Comparison of ENCODE assay signal across 18 cellular contexts in the genomic region with DNA sequence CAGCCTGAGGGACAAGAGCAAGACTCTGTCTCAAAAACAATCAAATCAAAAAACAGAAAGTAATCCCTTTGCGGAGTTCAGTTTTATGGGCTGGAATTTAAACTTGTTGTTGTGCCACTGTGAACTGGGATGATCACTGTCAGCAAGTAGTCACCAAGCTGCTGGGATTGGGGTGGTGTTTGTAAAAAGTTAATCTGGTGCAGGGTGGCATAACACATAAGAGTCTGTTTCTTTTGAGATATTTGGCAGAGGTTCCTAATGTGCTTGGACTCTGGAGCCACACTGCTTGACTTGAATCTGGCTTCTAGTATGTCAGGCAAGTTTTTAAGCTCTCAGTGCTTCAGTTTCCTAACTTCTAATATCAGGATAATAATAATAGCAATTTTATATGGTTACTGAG. TPM values are rescaled to one million over a fixed set of nuclear protein-coding genes. Genes with fewer than 3 reads are reported as not detected.
A peak's percentile ranks its signal among the peaks of the same experiment; 100 is the strongest.
DNase-seq lines count a peak whose midpoint lies in the region; ATAC-seq, FAIRE-seq and TF ChIP-seq lines count a peak whose summit lies in the region.
"Had no signal": no experiment of that assay in that cellular context is flagged by ENCODE, and none has a peak within 500 bp of the region (broad histone marks: within the 10 kb centered on the region; RNA-seq: fewer than 3 reads in every experiment).

No MANE protein-coding gene starts in this region.

- H3K9me3 ChIP-seq in endothelial cell of umbilical vein (replicated peaks; ENCODE audit: control insufficient read depth, insufficient read depth, low read length) (no peaks in the 10 kb centered on the region), right lobe of liver (no peaks in the 10 kb centered on the region), stomach smooth muscle (ENCODE audit: control insufficient read depth in 2 of 2, low read length in 2 of 2) (no peaks in the 10 kb centered on the region)
- H3K9me3 ChIP-seq: prostate gland had no signal

- H4K20me1 ChIP-seq in endothelial cell of umbilical vein (replicated peaks; ENCODE audit: control insufficient read depth, extremely low read depth, insufficient read depth, low read length) = peaks cover 15% of the 10 kb centered on the region

- DNase-seq in HFFc6 (no peak), endothelial cell of umbilical vein (ENCODE audit: low read depth, low spot score) (no peak), right lobe of liver (peak in 1 of 3 donors; percentile 60), NOMO-1 treated with dmso at 0.1 percent for 144 hours (lab: John Stamatoyannopoulos, UW; ENCODE audit: unreplicated experiment) (no peak)
- DNase-seq in activated effector memory CD4-positive, alpha-beta T cell treated with anti-CD3 and anti-CD28 coated beads, Interleukin-2, amount 50 U/mL, for 16 hours = no peak
- DNase-seq: activated CD4-positive, CD25-positive, alpha-beta regulatory T cell treated with anti-CD3 and anti-CD28 coated beads, Interleukin-2, amount 50 U/mL, for 72 hours; activated naive CD4-positive, alpha-beta T cell treated with anti-CD3 and anti-CD28 coated beads, Interleukin-2, amount 10 ng/mL, durations not matched to agents 7 days and 5 days; brain microvascular endothelial cell; NCI-H2081; NCI-H774; RPMI8226 had no signal

- H3K36me3 Mint-ChIP-seq in HFFc6 (ENCODE audit: low read depth) = peaks cover 44% of the 10 kb centered on the region
- H3K36me3 Mint-ChIP-seq: activated naive CD4-positive, alpha-beta T cell treated with anti-CD3 and anti-CD28 coated beads, Interleukin-2, amount 10 ng/mL, durations not matched to agents 7 days and 5 days had no signal

- H3K4me3 ChIP-seq in endothelial cell of umbilical vein (replicated peaks in 1 of 3; ENCODE audit: insufficient read depth in 1 of 3, low read depth in 1 of 3, low read length in 3 of 3) (no peak overlapping the region), right lobe of liver (peak overlapping the region in 2 of 3 donors; percentile 41), stomach smooth muscle (ENCODE audit: low read length in 2 of 2) (peak overlapping the region in 1 of 2 donors; percentile 35)
- H3K4me3 ChIP-seq: prostate gland had no signal

- TF ChIP-seq CTCF in HFFc6 (IDR thresholded peaks at IDR 0.05) (no peak), endothelial cell of umbilical vein (IDR thresholded peaks at IDR 0.05; ENCODE audit: extremely low read depth in 1 of 2, insufficient read depth in 1 of 2, low read depth in 1 of 2, low read length in 2 of 2) (no peak), right lobe of liver (IDR thresholded peaks at IDR 0.05) (no peak)

- intact Hi-C loops in endothelial cell of umbilical vein (cut with micrococcal nuclease) = no loop called here
- intact Hi-C loops in right lobe of liver (cut with DNase I) = no loop called here

- H3K79me2 ChIP-seq in endothelial cell of umbilical vein (ENCODE audit: control insufficient read depth, insufficient read depth, low read length) = peaks cover 93% of the 10 kb centered on the region

- dilution Hi-C loops in endothelial cell of umbilical vein (cut with MboI; ENCODE audit: extremely low pct_ligation_motif_present, low sequenced_read_pairs) = no loop called here

- peak overlapping the region; percentile 61 for H3K4me3 Mint-ChIP-seq in HFFc6
- H3K4me3 Mint-ChIP-seq: activated naive CD4-positive, alpha-beta T cell treated with anti-CD3 and anti-CD28 coated beads, Interleukin-2, amount 10 ng/mL, durations not matched to agents 7 days and 5 days; T-helper 1 cell treated with Interleukin-12 subunit alpha and Interleukin-12 subunit beta and Interleukin-4 antibody, amounts not matched to agents 30 μg/mL and 1 μg/mL, for 36 hours; type B pancreatic cell had no signal

- H3K9ac ChIP-seq in endothelial cell of umbilical vein (replicated peaks; ENCODE audit: extremely low read depth, insufficient read depth, low read length) = no peak overlapping the region
- H3K9ac ChIP-seq in stomach smooth muscle (ENCODE audit: low read length in 2 of 2) = peak overlapping the region in 1 of 2 donors; percentile 3

- POLR2A ChIA-PET in endothelial cell of umbilical vein (lab: Charles Lee) = interaction anchor here (0.6 to 1.5 kb wide), 5 partner anchors 17 to 63 kb away, joined by 3 to 9 read pairs (median 3); no protein-coding TSS in a partner anchor

- peaks cover 50% of the 10 kb centered on the region for H3K4me1 ChIP-seq in endothelial cell of umbilical vein (ENCODE audit: control insufficient read depth, extremely low read depth, insufficient read depth, low read length)
- peaks cover 0 to 65% (median 16%) of the 10 kb centered on the region in 4 donors for H3K4me1 ChIP-seq in right lobe of liver
- H3K4me1 ChIP-seq in stomach smooth muscle (ENCODE audit: control insufficient read depth, insufficient read depth, low read length) = peaks cover 22% of the 10 kb centered on the region
- H3K4me1 ChIP-seq: prostate gland had no signal

- H2AFZ ChIP-seq in endothelial cell of umbilical vein (ENCODE audit: low read depth, low read length) = no peak overlapping the region

- H3K27ac Mint-ChIP-seq in HFFc6 = peak overlapping the region; percentile 50
- H3K27ac Mint-ChIP-seq: activated naive CD4-positive, alpha-beta T cell treated with anti-CD3 and anti-CD28 coated beads, Interleukin-2, amount 10 ng/mL, durations not matched to agents 7 days and 5 days; T-helper 1 cell treated with Interleukin-12 subunit alpha and Interleukin-12 subunit beta and Interleukin-4 antibody, amounts not matched to agents 30 μg/mL and 1 μg/mL, for 36 hours; type B pancreatic cell had no signal

- FAIRE-seq in endothelial cell of umbilical vein (lab: Jason Lieb, UNC) = no peak
- FAIRE-seq: HTR-8/SVneo had no signal

- no peak for TF ChIP-seq POLR2A in endothelial cell of umbilical vein (IDR thresholded peaks at IDR 0.05; ENCODE audit: low read depth, low read length)
- no peak for TF ChIP-seq POLR2A in right lobe of liver (IDR thresholded peaks at IDR 0.05)

- H3K9me3 Mint-ChIP-seq in HFFc6 = peaks cover 8% of the 10 kb centered on the region
- H3K9me3 Mint-ChIP-seq: activated naive CD4-positive, alpha-beta T cell treated with anti-CD3 and anti-CD28 coated beads, Interleukin-2, amount 10 ng/mL, durations not matched to agents 7 days and 5 days; T-helper 1 cell treated with Interleukin-12 subunit alpha and Interleukin-12 subunit beta and Interleukin-4 antibody, amounts not matched to agents 30 μg/mL and 1 μg/mL, for 36 hours; type B pancreatic cell had no signal

- H3K27ac ChIP-seq in endothelial cell of umbilical vein (ENCODE audit: insufficient read depth, low read depth, low read length) = peak overlapping the region; percentile 46
- peak overlapping the region in 2 of 3 donors; percentile 77 to 85 for H3K27ac ChIP-seq in right lobe of liver
- peak overlapping the region; percentile 62 for H3K27ac ChIP-seq in stomach smooth muscle (ENCODE audit: low read length)
- H3K27ac ChIP-seq: brain microvascular endothelial cell, prostate gland had no signal

- H3K27me3 ChIP-seq in endothelial cell of umbilical vein (ENCODE audit: control insufficient read depth in 2 of 2, insufficient read depth in 2 of 2, low read length in 2 of 2) (no peaks in the 10 kb centered on the region), right lobe of liver (no peaks in the 10 kb centered on the region), stomach smooth muscle (ENCODE audit: control insufficient read depth in 1 of 2, insufficient read depth in 2 of 2, low read length in 2 of 2) (no peaks in the 10 kb centered on the region)
- H3K27me3 ChIP-seq: brain microvascular endothelial cell had no signal

- H3K4me1 Mint-ChIP-seq in HFFc6 (ENCODE audit: low read depth) = peaks cover 81% of the 10 kb centered on the region

- H3K9me1 ChIP-seq in endothelial cell of umbilical vein (replicated peaks; ENCODE audit: control insufficient read depth, extremely low read depth, insufficient read depth, low read length) = no peaks in the 10 kb centered on the region

- peaks cover 6% of the 10 kb centered on the region; the same call in 1 of the 2 replicates for H3K27me3 Mint-ChIP-seq in HFFc6 (ENCODE audit: insufficient read depth)
- H3K27me3 Mint-ChIP-seq: type B pancreatic cell had no signal

- H3K36me3 ChIP-seq in endothelial cell of umbilical vein (ENCODE audit: control insufficient read depth in 2 of 2, extremely low read depth in 1 of 2, insufficient read depth in 2 of 2, low read length in 2 of 2) = peaks cover 0 to 2% of the 10 kb centered on the region in 2 experiments
- H3K36me3 ChIP-seq in right lobe of liver = no peaks in the 10 kb centered on the region
- no peaks in the 10 kb centered on the region for H3K36me3 ChIP-seq in stomach smooth muscle (ENCODE audit: control insufficient read depth in 2 of 2, insufficient read depth in 2 of 2, low read length in 2 of 2)
- H3K36me3 ChIP-seq: prostate gland had no signal

- peak; percentile 69 to 87 (median 86) for ATAC-seq in right lobe of liver
- no peak for ATAC-seq in HG03175 (IDR thresholded peaks at IDR 0.05; ENCODE audit: unreplicated experiment)
- no peak for ATAC-seq in HG03457 (IDR thresholded peaks at IDR 0.05; ENCODE audit: unreplicated experiment)

- peak overlapping the region; percentile 26 for H3K4me2 ChIP-seq in endothelial cell of umbilical vein (ENCODE audit: insufficient read depth, low read length)

- no TSS peak for BruUV-seq in endothelial cell of umbilical vein (replicated peaks; lab: Mats Ljungman, UMichigan)

- CTCF ChIA-PET in endothelial cell of umbilical vein (lab: Charles Lee) = interaction anchor here (0.5 to 2.2 kb wide), 9 partner anchors 11 to 83 kb away, joined by 3 to 22 read pairs (median 4); no protein-coding TSS in a partner anchor

- 14% methylated on average over 1 of the region's 1 CpG for WGBS in right lobe of liver (ENCODE audit: insufficient coverage, low coverage, low lambda C conversion rate, missing lambda C conversion rate)

TF ChIP-seq in endothelial cell of umbilical vein, 7 proteins besides CTCF, POLR2A, EP300 and RAD21 (continues in another document):
- no peak for TF ChIP-seq FOS (IDR thresholded peaks at IDR 0.05; ENCODE audit: borderline replicate concordance, insufficient read depth, low read length)
- no peak for TF ChIP-seq POLR2AphosphoS5 (IDR thresholded peaks at IDR 0.05; ENCODE audit: insufficient read depth, low read depth, low read length)
- no peak for TF ChIP-seq JUN (IDR thresholded peaks at IDR 0.05; ENCODE audit: borderline replicate concordance, insufficient read depth, insufficient read length, low read depth)
- TF ChIP-seq MYC (IDR thresholded peaks at IDR 0.05; ENCODE audit: low read depth, low read length) = no peak

RNA-seq across cellular contexts. Expression of gene CLIC4, which starts 6.6 kb away (rescaled TPM):
- total RNA-seq in HFFc6 (2021; fragmentation: NEBNext Ultra II Directional; extraction: Animal tissue kit (Norgen Biotek cat#: 25700)) = 100 to 1,000 TPM; 517 to 729 (median 548) TPM
- total RNA-seq in endothelial cell of umbilical vein = 330 and 333 TPM in 2 replicates
- polyA plus RNA-seq in endothelial cell of umbilical vein = 76.6 and 97.5 TPM in 2 replicates
- 122 and 128 TPM in 2 replicates for polyA plus RNA-seq in endothelial cell of umbilical vein (2011; cell fraction: cytosol; rRNA removed)
- polyA plus RNA-seq in endothelial cell of umbilical vein (2011; cell fraction: nucleus; rRNA removed) = 67.0 and 84.4 TPM in 2 replicates
- polyA plus RNA-seq in endothelial cell of umbilical vein (2012) = 156 and 227 TPM in 2 replicates
- polyA minus RNA-seq in endothelial cell of umbilical vein = 74.9 and 89.1 TPM in 2 replicates
- 65.3 TPM for polyA minus RNA-seq in endothelial cell of umbilical vein (2011; cell fraction: cytosol; rRNA and poly(A)+ RNA removed)
- 74.6 and 101 TPM in 2 replicates for polyA minus RNA-seq in endothelial cell of umbilical vein (2011; cell fraction: nucleus; rRNA and poly(A)+ RNA removed)
- total RNA-seq in right lobe of liver = 10 to 100 TPM; 35.0 to 63.6 (median 44.3) TPM

Comparison
In these comparisons a context has a peak if more than half of its experiments do, and no peak if none do; other contexts are left out.
1. H3K4me3 ChIP-seq: peak in right lobe of liver (2 of 3); none in endothelial cell of umbilical vein (0 of 3).
2. ATAC-seq: peak in right lobe of liver (4 of 4); none in HG03175 (single experiment) and HG03457 (single experiment).
3. Peak in every context shown above with its lines, with median percentiles within 50 percentile points of each other: H3K27ac ChIP-seq.